In genomic region chr2:168683996-168684395, GRCh38 we compare ENCODE assay signal across 31 cellular contexts.
"Had no signal": no experiment of that assay in that cellular context is flagged by ENCODE, and none has a peak within 500 bp of the region (broad histone marks: within the 10 kb centered on the region; RNA-seq: fewer than 3 reads in every experiment).

No MANE protein-coding gene starts in this region.

- DNase-seq: activated CD4-positive, alpha-beta T cell treated with anti-CD3 and anti-CD28 coated beads for 36 hours; activated CD4-positive, alpha-beta T cell treated with anti-CD3 and anti-CD28 coated beads, Interleukin-2, amount 10 ng/mL, durations not matched to agents 7 days and 5 days; activated CD4-positive, alpha-beta T cell treated with anti-CD3 and anti-CD28 coated beads, Interleukin-2, amount 50 U/mL, for 48 hours; activated CD8-positive, alpha-beta memory T cell treated with anti-CD3 and anti-CD28 coated beads, Interleukin-2, amount 50 U/mL, for 4 hours; activated CD8-positive, alpha-beta T cell treated with anti-CD3 and anti-CD28 coated beads, Interleukin-2, amount 10 ng/mL, durations not matched to agents 7 days and 5 days; activated gamma-delta T cell treated with Interleukin-2 at 50 U/mL for 16 hours; activated naive CD4-positive, alpha-beta T cell treated with anti-CD3 and anti-CD28 coated beads for 36 hours; activated T-cell treated with anti-CD3 and anti-CD28 coated beads for 4 hours; activated T-cell treated with anti-CD3 and anti-CD28 coated beads, Interleukin-2, amount 50 U/mL, for 4 hours; adrenal gland; body of pancreas; NCI-H1048; NCI-H1105 treated with DMSO at 0.1 percent for 48 hours; NCI-H1436; NCI-H1694; NCI-H1930; NCI-H2081 treated with DMSO at 0.1 percent for 48 hours; NCI-H345; NCI-H524 treated with DMSO at 0.1 percent for 48 hours; PC-9; SIG-M5; T1000 had no signal

- H3K36me3 ChIP-seq: adrenal gland, breast epithelium had no signal

- H3K27me3 Mint-ChIP-seq: activated CD4-positive, alpha-beta T cell treated with anti-CD3 and anti-CD28 coated beads for 36 hours; activated CD4-positive, alpha-beta T cell treated with anti-CD3 and anti-CD28 coated beads, Interleukin-2, amount 10 ng/mL, durations not matched to agents 7 days and 5 days had no signal

- H3K27ac ChIP-seq: adrenal gland, body of pancreas, breast epithelium, PC-9, RWPE1 had no signal

- H3K9me3 Mint-ChIP-seq: activated CD4-positive, alpha-beta T cell treated with anti-CD3 and anti-CD28 coated beads, Interleukin-2, amount 10 ng/mL, durations not matched to agents 7 days and 5 days; activated naive CD4-positive, alpha-beta T cell treated with anti-CD3 and anti-CD28 coated beads for 36 hours; activated naive CD4-positive, alpha-beta T cell treated with anti-CD3 and anti-CD28 coated beads, Interleukin-2, amount 50 U/mL, for 72 hours; activated T-cell treated with anti-CD3 and anti-CD28 coated beads, Interleukin-2, amount 50 U/mL, for 4 hours; activated T-helper 1 cell treated with anti-CD3 and anti-CD28 coated beads, Interleukin-12 subunit alpha, Interleukin-12 subunit beta, Interleukin-2, Interleukin-4 antibody, amounts not matched to agents 30 ng/mL and 10 ng/mL and 1 ng/mL, durations not matched to agents 14 hours and 24 hours and 36 hours; WTC11 had no signal

- H3K4me3 Mint-ChIP-seq: activated CD4-positive, alpha-beta T cell treated with anti-CD3 and anti-CD28 coated beads for 36 hours; activated CD4-positive, alpha-beta T cell treated with anti-CD3 and anti-CD28 coated beads, Interleukin-2, amount 10 ng/mL, durations not matched to agents 7 days and 5 days; activated CD8-positive, alpha-beta T cell treated with anti-CD3 and anti-CD28 coated beads, Interleukin-2, amount 10 ng/mL, durations not matched to agents 7 days and 5 days; activated naive CD4-positive, alpha-beta T cell treated with anti-CD3 and anti-CD28 coated beads for 36 hours; activated T-cell treated with anti-CD3 and anti-CD28 coated beads, Interleukin-2, amount 50 U/mL, for 4 hours; activated T-helper 1 cell treated with anti-CD3 and anti-CD28 coated beads, Interleukin-12 subunit alpha, Interleukin-12 subunit beta, Interleukin-2, Interleukin-4 antibody, amounts not matched to agents 30 ng/mL and 10 ng/mL and 1 ng/mL, durations not matched to agents 14 hours and 24 hours and 36 hours; WTC11 had no signal

- H3K27me3 ChIP-seq: adrenal gland, body of pancreas, breast epithelium had no signal

- H2AFZ ChIP-seq: PC-9 had no signal

- H3K4me1 Mint-ChIP-seq: activated CD4-positive, alpha-beta T cell treated with anti-CD3 and anti-CD28 coated beads for 36 hours; activated CD4-positive, alpha-beta T cell treated with anti-CD3 and anti-CD28 coated beads, Interleukin-2, amount 10 ng/mL, durations not matched to agents 7 days and 5 days had no signal

- H3K36me3 Mint-ChIP-seq: activated naive CD4-positive, alpha-beta T cell treated with anti-CD3 and anti-CD28 coated beads, Interleukin-2, amount 50 U/mL, for 72 hours; WTC11 had no signal

- H3K4me3 ChIP-seq: adrenal gland, body of pancreas, breast epithelium, PC-9 had no signal

- ATAC-seq: activated CD4-positive, alpha-beta T cell treated with anti-CD3 and anti-CD28 coated beads for 36 hours; activated CD4-positive, CD25-positive, alpha-beta regulatory T cell treated with anti-CD3 and anti-CD28 coated beads, Interleukin-2, amount 50 U/mL, for 24 hours; activated CD8-positive, alpha-beta T cell treated with anti-CD3 and anti-CD28 coated beads, Interleukin-2, amount 10 ng/mL, durations not matched to agents 7 days and 5 days; activated naive CD4-positive, alpha-beta T cell treated with anti-CD3 and anti-CD28 coated beads, Interleukin-2, amount 50 U/mL, for 72 hours; activated T-cell treated with anti-CD3 and anti-CD28 coated beads, Interleukin-2, amount 50 U/mL, for 4 hours; body of pancreas; Right ventricle myocardium inferior; WTC11 had no signal

- H3K9me3 ChIP-seq: adrenal gland, body of pancreas, breast epithelium had no signal

- FAIRE-seq: astrocyte, RCC 7860 had no signal

- H3K27ac Mint-ChIP-seq: activated CD4-positive, alpha-beta T cell treated with anti-CD3 and anti-CD28 coated beads for 36 hours; activated CD4-positive, alpha-beta T cell treated with anti-CD3 and anti-CD28 coated beads, Interleukin-2, amount 10 ng/mL, durations not matched to agents 7 days and 5 days; activated CD8-positive, alpha-beta T cell treated with anti-CD3 and anti-CD28 coated beads, Interleukin-2, amount 10 ng/mL, durations not matched to agents 7 days and 5 days; activated naive CD4-positive, alpha-beta T cell treated with anti-CD3 and anti-CD28 coated beads for 36 hours; activated naive CD4-positive, alpha-beta T cell treated with anti-CD3 and anti-CD28 coated beads, Interleukin-2, amount 50 U/mL, for 72 hours; activated T-helper 1 cell treated with anti-CD3 and anti-CD28 coated beads, Interleukin-12 subunit alpha, Interleukin-12 subunit beta, Interleukin-2, Interleukin-4 antibody, amounts not matched to agents 30 ng/mL and 10 ng/mL and 1 ng/mL, durations not matched to agents 14 hours and 24 hours and 36 hours; WTC11 had no signal

- H3K4me2 ChIP-seq: PC-9 had no signal

- H3K4me1 ChIP-seq: adrenal gland, body of pancreas, breast epithelium had no signal
